Comparison of ENCODE assay signal across 9 cellular contexts in the genomic region with DNA sequence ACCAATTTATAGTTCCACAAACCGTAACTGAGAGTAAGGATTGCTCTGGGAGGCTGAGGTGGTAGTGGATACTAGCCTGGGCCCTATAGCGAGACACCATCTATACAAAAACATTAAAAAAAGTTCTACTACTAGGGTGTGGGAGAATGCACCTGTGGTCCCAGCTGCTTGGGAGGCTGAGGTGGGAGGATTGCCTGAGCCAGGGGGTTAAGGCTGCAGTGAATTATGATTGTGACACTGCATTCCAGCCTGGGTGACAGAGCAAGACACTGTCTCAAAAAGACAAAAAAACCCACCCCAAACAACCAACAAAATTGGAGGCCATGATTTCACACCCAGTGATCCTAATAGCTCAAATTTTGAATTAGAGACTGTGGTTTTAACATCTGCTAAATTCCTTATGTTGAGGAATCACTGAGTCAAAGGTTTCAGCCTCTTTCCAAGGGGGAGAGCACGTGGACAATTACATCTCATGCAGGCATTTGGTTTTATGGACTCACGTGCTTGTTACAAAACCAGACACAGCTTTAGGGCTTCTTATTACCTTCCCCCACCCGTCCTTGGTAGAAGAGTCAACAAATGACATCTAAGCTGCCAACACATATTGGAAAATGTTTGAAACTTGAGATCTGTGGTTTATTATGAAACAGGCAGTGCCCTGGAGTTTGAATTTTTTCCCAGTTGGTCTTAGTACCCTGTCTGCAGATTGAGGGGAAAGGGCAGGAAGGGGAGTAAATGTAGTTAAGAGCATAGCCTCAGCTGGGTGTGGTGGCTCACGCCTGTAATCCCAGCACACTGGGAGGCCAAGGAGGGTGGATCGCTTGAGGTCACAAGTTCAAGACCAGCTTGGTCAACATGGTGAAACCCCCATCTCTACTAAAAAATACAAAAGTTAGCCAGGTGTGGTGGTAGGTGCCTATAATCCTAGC. TPM values are rescaled to one million over a fixed set of nuclear protein-coding genes. Genes with fewer than 3 reads are reported as not detected.
DNase-seq lines count a peak whose midpoint lies in the region; ATAC-seq and TF ChIP-seq lines count a peak whose summit lies in the region.
"Had no signal": no experiment of that assay in that cellular context is flagged by ENCODE, and none has a peak within 500 bp of the region (broad histone marks: within the 10 kb centered on the region; RNA-seq: fewer than 3 reads in every experiment).

No MANE protein-coding gene starts in this region.

- no peaks in the 10 kb centered on the region for H3K36me3 Mint-ChIP-seq in activated naive CD4-positive, alpha-beta T cell treated with anti-CD3 and anti-CD28 coated beads for 36 hours (ENCODE audit: low read depth)
- H3K36me3 Mint-ChIP-seq in activated naive CD8-positive, alpha-beta T cell treated with anti-CD3 and anti-CD28 coated beads for 36 hours: peaks cover 4% of the 10 kb centered on the region

- H3K4me3 ChIP-seq in AG10803 (ENCODE audit: low read length): no peak overlapping the region
- no peak overlapping the region for H3K4me3 ChIP-seq in adrenal gland
- no peak overlapping the region for H3K4me3 ChIP-seq in liver (ENCODE audit: low read depth in 1 of 3, low read length in 3 of 3)

- TF ChIP-seq CTCF in AG10803 (conservative IDR thresholded peaks at IDR 0.05; ENCODE audit: low read length) (no peak), adrenal gland (IDR thresholded peaks at IDR 0.05) (no peak), liver (IDR thresholded peaks at IDR 0.05; ENCODE audit: low read depth, low read length, missing input control) (no peak)

- ATAC-seq in GM19023 (IDR thresholded peaks at IDR 0.05; ENCODE audit: unreplicated experiment): no peak
- no peak for ATAC-seq in GM21360 (IDR thresholded peaks at IDR 0.05; ENCODE audit: unreplicated experiment)

- no peaks in the 10 kb centered on the region for H3K9me3 Mint-ChIP-seq in activated naive CD4-positive, alpha-beta T cell treated with anti-CD3 and anti-CD28 coated beads for 36 hours
- H3K9me3 Mint-ChIP-seq in activated naive CD8-positive, alpha-beta T cell treated with anti-CD3 and anti-CD28 coated beads for 36 hours: peaks cover 6% of the 10 kb centered on the region

- H3K4me1 ChIP-seq in adrenal gland (replicated peaks in 1 of 2) (peaks cover 0 to 4% of the 10 kb centered on the region in 2 donors), liver (ENCODE audit: control insufficient read depth in 4 of 4, insufficient read depth in 4 of 4, low read length in 3 of 4) (peaks cover 3 to 17% (median 7%) of the 10 kb centered on the region in 4 donors)

- H3K27ac ChIP-seq in adrenal gland: peak overlapping the region in 4 of 5 donors; percentile 58 to 90 (median 66)
- H3K27ac ChIP-seq in liver (ENCODE audit: low read depth in 1 of 2, low read length in 2 of 2): peak overlapping the region; percentile 84 to 86

- intact Hi-C loops in adrenal gland (cut with DNase I): no loop called here
- intact Hi-C loops in activated naive CD4-positive, alpha-beta T cell treated with anti-CD3 and anti-CD28 coated beads for 36 hours (cut with micrococcal nuclease): no loop called here

- TF ChIP-seq POLR2A in adrenal gland (IDR thresholded peaks at IDR 0.05): peak in 1 of 2 donors; percentile 53

- no peaks in the 10 kb centered on the region for H3K9me3 ChIP-seq in adrenal gland (replicated peaks in 1 of 3)
- no peaks in the 10 kb centered on the region for H3K9me3 ChIP-seq in liver (ENCODE audit: control insufficient read depth in 4 of 4, low read length in 3 of 4)

- no peak overlapping the region for H3K27ac Mint-ChIP-seq in activated naive CD4-positive, alpha-beta T cell treated with anti-CD3 and anti-CD28 coated beads for 36 hours
- no peak overlapping the region for H3K27ac Mint-ChIP-seq in activated naive CD8-positive, alpha-beta T cell treated with anti-CD3 and anti-CD28 coated beads for 36 hours

- DNase-seq in AG10803 (ENCODE audit: low read depth) (peak; percentile 100), Kasumi-1 (lab: John Stamatoyannopoulos, UW) (peak; percentile 53 to 60), adrenal gland (peak in 5 of 7 donors; percentile 71 to 83 (median 78))
- DNase-seq in activated naive CD4-positive, alpha-beta T cell treated with anti-CD3 and anti-CD28 coated beads for 36 hours: no peak
- DNase-seq in activated naive CD8-positive, alpha-beta T cell treated with anti-CD3 and anti-CD28 coated beads for 36 hours: no peak

- TF ChIP-seq RAD21 in liver (IDR thresholded peaks at IDR 0.05): peak; percentile 61 to 63

- H3K27me3 ChIP-seq in adrenal gland (no peaks in the 10 kb centered on the region), liver (ENCODE audit: control insufficient read depth in 4 of 4, insufficient read depth in 4 of 4, low read length in 3 of 4) (no peaks in the 10 kb centered on the region)

- H3K4me3 Mint-ChIP-seq in activated naive CD4-positive, alpha-beta T cell treated with anti-CD3 and anti-CD28 coated beads for 36 hours: no peak overlapping the region
- H3K4me3 Mint-ChIP-seq in activated naive CD8-positive, alpha-beta T cell treated with anti-CD3 and anti-CD28 coated beads for 36 hours: no peak overlapping the region

- H3K9ac ChIP-seq in liver (ENCODE audit: low read depth in 1 of 2, low read length in 2 of 2): peak overlapping the region in 1 of 2 donors; percentile 21

- WGBS in adrenal gland, 4 donors: 62 to 67% (median 63%) methylated on average over 7 of the region's 7 CpGs
- WGBS in liver: 45% methylated on average over 7 of the region's 7 CpGs

- peaks cover 19% of the 10 kb centered on the region for H3K4me1 Mint-ChIP-seq in activated naive CD4-positive, alpha-beta T cell treated with anti-CD3 and anti-CD28 coated beads for 36 hours (ENCODE audit: low read depth)
- peaks cover 18% of the 10 kb centered on the region for H3K4me1 Mint-ChIP-seq in activated naive CD8-positive, alpha-beta T cell treated with anti-CD3 and anti-CD28 coated beads for 36 hours

- no peaks in the 10 kb centered on the region for H3K36me3 ChIP-seq in adrenal gland (replicated peaks in 1 of 2)
- H3K36me3 ChIP-seq in liver (ENCODE audit: control insufficient read depth in 4 of 4, insufficient read depth in 3 of 4, low read depth in 1 of 4, low read length in 3 of 4): peaks cover 0 to 9% (median 3%) of the 10 kb centered on the region in 4 donors

- CTCF ChIA-PET in activated naive CD4-positive, alpha-beta T cell treated with anti-CD3 and anti-CD28 coated beads for 36 hours (lab: Charles Lee): interaction anchor here (0.9 to 1.3 kb wide), 2 partner anchors 12 to 25 kb away, joined by 4 to 5 read pairs; no protein-coding TSS in a partner anchor

- H3K27me3 Mint-ChIP-seq in activated naive CD4-positive, alpha-beta T cell treated with anti-CD3 and anti-CD28 coated beads for 36 hours (ENCODE audit: low read depth): no peaks in the 10 kb centered on the region
- no peaks in the 10 kb centered on the region for H3K27me3 Mint-ChIP-seq in activated naive CD8-positive, alpha-beta T cell treated with anti-CD3 and anti-CD28 coated beads for 36 hours

TF ChIP-seq in liver, 16 proteins besides CTCF, POLR2A, EP300 and RAD21 (continues in another document):
- TF ChIP-seq, protein P1, sequence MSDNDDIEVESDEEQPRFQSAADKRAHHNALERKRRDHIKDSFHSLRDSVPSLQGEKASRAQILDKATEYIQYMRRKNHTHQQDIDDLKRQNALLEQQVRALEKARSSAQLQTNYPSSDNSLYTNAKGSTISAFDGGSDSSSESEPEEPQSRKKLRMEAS (IDR thresholded peaks at IDR 0.05): peak; percentile 89
- TF ChIP-seq HNF4G (IDR thresholded peaks at IDR 0.05): peak; percentile 77

RNA-seq across cellular contexts. Expression of a gene that starts 18.5 kb away (rescaled TPM):
- total RNA-seq in adrenal gland (1 to 10 TPM in 3 of 8 donors, under 1 TPM in 4, not detected in 1; 0.18 to 2.1 (median 0.84) TPM), liver (10 to 100 TPM in 1 of 2 donors, under 1 TPM in 1; 0.09 to 56.1 TPM)
- polyA plus RNA-seq in adrenal gland (1 to 10 TPM in 1 of 3 donors, under 1 TPM in 2; 0.51 to 1.7 (median 0.57) TPM), liver (1,000 to 10,000 TPM in 1 of 2 donors, 10 to 100 TPM in 1; 63.1 to 1,020 TPM)
- total RNA-seq in activated naive CD4-positive, alpha-beta T cell treated with anti-CD3 and anti-CD28 coated beads for 36 hours: not detected
- total RNA-seq in activated naive CD8-positive, alpha-beta T cell treated with anti-CD3 and anti-CD28 coated beads for 36 hours: under 1 TPM in 1 of 2 experiments, not detected in 1; 0.27 TPM
- total RNA-seq: lung microvascular endothelial cell had no signal

RNA-seq across cellular contexts. Expression of a gene that starts 32.8 kb away (rescaled TPM):
- total RNA-seq in adrenal gland: 100 to 1,000 TPM in 5 of 8 donors, 10 to 100 TPM in 3; 79.2 to 116 (median 104) TPM
- 100 to 1,000 TPM in 1 of 3 donors, 10 to 100 TPM in 2; 53.1 to 122 (median 98.7) TPM for polyA plus RNA-seq in adrenal gland
- 10 to 100 TPM; 34.8 to 56.3 TPM for total RNA-seq in liver
- polyA plus RNA-seq in liver: 10 to 100 TPM; 45.2 to 50.2 TPM
- 10 to 100 TPM; 80.0 to 83.7 TPM for total RNA-seq in activated naive CD4-positive, alpha-beta T cell treated with anti-CD3 and anti-CD28 coated beads for 36 hours
- 100 to 1,000 TPM in 1 of 2 experiments, 10 to 100 TPM in 1; 97.2 to 100 TPM for total RNA-seq in activated naive CD8-positive, alpha-beta T cell treated with anti-CD3 and anti-CD28 coated beads for 36 hours

RNA-seq across cellular contexts. Expression of a gene that starts 50.3 kb away (rescaled TPM):
- total RNA-seq in adrenal gland (not detected), liver (1 to 10 TPM in 1 of 2 donors, not detected in 1; 7.4 TPM)
- polyA plus RNA-seq in adrenal gland (not detected), liver (10 to 100 TPM in 1 of 2 donors, 1 to 10 TPM in 1; 3.3 to 57.9 TPM)
- not detected for total RNA-seq in activated naive CD4-positive, alpha-beta T cell treated with anti-CD3 and anti-CD28 coated beads for 36 hours
- not detected for total RNA-seq in activated naive CD8-positive, alpha-beta T cell treated with anti-CD3 and anti-CD28 coated beads for 36 hours
- total RNA-seq: lung microvascular endothelial cell had no signal

RNA-seq across cellular contexts. Expression of a gene that starts 53.7 kb away (rescaled TPM):
- 100 to 1,000 TPM in 1 of 8 donors, 10 to 100 TPM in 7; 41.4 to 105 (median 68.2) TPM for total RNA-seq in adrenal gland
- polyA plus RNA-seq in adrenal gland: 100 to 1,000 TPM in 1 of 3 donors, 10 to 100 TPM in 2; 25.8 to 135 (median 97.5) TPM
- 1 to 10 TPM; 5.5 to 9.0 TPM for total RNA-seq in liver
- 10 to 100 TPM; 16.8 to 16.9 TPM for polyA plus RNA-seq in liver
- total RNA-seq in activated naive CD4-positive, alpha-beta T cell treated with anti-CD3 and anti-CD28 coated beads for 36 hours: 10 to 100 TPM; 40.0 to 40.3 TPM
- total RNA-seq in activated naive CD8-positive, alpha-beta T cell treated with anti-CD3 and anti-CD28 coated beads for 36 hours: 10 to 100 TPM; 26.0 to 27.2 TPM

RNA-seq across cellular contexts. Expression of a gene that starts 56.4 kb away (rescaled TPM):
- total RNA-seq in adrenal gland: 1 to 10 TPM in 2 of 8 donors, under 1 TPM in 1, not detected in 5; 0.74 to 9.2 (median 1.0) TPM
- 1 to 10 TPM in 2 of 3 donors, not detected in 1; 8.3 to 8.7 TPM for polyA plus RNA-seq in adrenal gland
- total RNA-seq in liver: under 1 TPM in 1 of 2 donors, not detected in 1; 0.42 TPM
- polyA plus RNA-seq in liver: under 1 TPM in 1 of 2 donors, not detected in 1; 0.44 TPM
- not detected for total RNA-seq in activated naive CD4-positive, alpha-beta T cell treated with anti-CD3 and anti-CD28 coated beads for 36 hours
- not detected for total RNA-seq in activated naive CD8-positive, alpha-beta T cell treated with anti-CD3 and anti-CD28 coated beads for 36 hours
- total RNA-seq: lung microvascular endothelial cell had no signal

Comparison
In these comparisons a context has a peak if more than half of its experiments do, and no peak if none do; other contexts are left out.
1. DNase-seq: peak in AG10803 (single experiment), Kasumi-1 (2 of 2) and adrenal gland (5 of 7); none in activated naive CD4-positive, alpha-beta T cell treated with anti-CD3 and anti-CD28 coated beads for 36 hours (single experiment) and activated naive CD8-positive, alpha-beta T cell treated with anti-CD3 and anti-CD28 coated beads for 36 hours (single experiment).